Comparison of ENCODE assay signal across 20 cellular contexts in genomic region chr20:39381598-39381997, GRCh38.
"Had no signal": no experiment of that assay in that cellular context is flagged by ENCODE, and none has a peak within 500 bp of the region (broad histone marks: within the 10 kb centered on the region; RNA-seq: fewer than 3 reads in every experiment).

No MANE protein-coding gene starts in this region.

- ATAC-seq: activated CD8-positive, alpha-beta T cell treated with anti-CD3 and anti-CD28 coated beads, Interleukin-2, amount 10 ng/mL, durations not matched to agents 7 days and 5 days; body of pancreas; heart right ventricle; left lung; naive thymus-derived CD8-positive, alpha-beta T cell; pancreas; right cardiac atrium; T-helper 17 cell had no signal

- H3K4me3 ChIP-seq: body of pancreas, cardiac muscle cell, heart right ventricle, left lung, lung, pancreas, tibial artery had no signal

- H3K4me1 ChIP-seq: body of pancreas, left lung, pancreas, tibial artery had no signal

- H3K4me3 Mint-ChIP-seq: activated CD4-positive, alpha-beta T cell treated with anti-CD3 and anti-CD28 coated beads, Interleukin-2, amount 10 ng/mL, durations not matched to agents 24 days and 14 days; activated CD8-positive, alpha-beta T cell treated with anti-CD3 and anti-CD28 coated beads, Interleukin-2, amount 10 ng/mL, durations not matched to agents 7 days and 5 days; activated naive CD4-positive, alpha-beta T cell treated with anti-CD3 and anti-CD28 coated beads, Interleukin-2, amount 50 U/mL, for 24 hours; activated T-helper 1 cell treated with anti-CD3 and anti-CD28 coated beads, Interleukin-12 subunit alpha, Interleukin-12 subunit beta, Interleukin-2, Interleukin-4 antibody, amounts not matched to agents 30 ng/mL and 10 ng/mL and 1 ng/mL, durations not matched to agents 14 hours and 24 hours and 36 hours; naive thymus-derived CD8-positive, alpha-beta T cell; stimulated activated naive CD8-positive, alpha-beta T cell treated with anti-CD3 and anti-CD28 coated beads, Interleukin-15, Interleukin-2, amounts not matched to agents 100 ng/mL and 50 ng/mL, for 24 hours; T-helper 17 cell had no signal

- H3K27ac ChIP-seq: body of pancreas, cardiac muscle cell, heart right ventricle, left lung, pancreas, tibial artery had no signal

- H3K9me3 Mint-ChIP-seq: activated CD4-positive, alpha-beta T cell treated with anti-CD3 and anti-CD28 coated beads, Interleukin-2, amount 10 ng/mL, durations not matched to agents 24 days and 14 days; activated naive CD4-positive, alpha-beta T cell treated with anti-CD3 and anti-CD28 coated beads, Interleukin-2, amount 50 U/mL, for 24 hours; activated T-helper 1 cell treated with anti-CD3 and anti-CD28 coated beads, Interleukin-12 subunit alpha, Interleukin-12 subunit beta, Interleukin-2, Interleukin-4 antibody, amounts not matched to agents 30 ng/mL and 10 ng/mL and 1 ng/mL, durations not matched to agents 14 hours and 24 hours and 36 hours; stimulated activated naive CD8-positive, alpha-beta T cell treated with anti-CD3 and anti-CD28 coated beads, Interleukin-15, Interleukin-2, amounts not matched to agents 100 ng/mL and 50 ng/mL, for 24 hours had no signal

- H3K27me3 ChIP-seq: body of pancreas, cardiac muscle cell, left lung, pancreas, tibial artery had no signal

- H3K9me3 ChIP-seq: body of pancreas, heart right ventricle, left lung, pancreas, tibial artery had no signal

- H3K4me1 Mint-ChIP-seq: activated CD4-positive, alpha-beta T cell treated with anti-CD3 and anti-CD28 coated beads, Interleukin-2, amount 10 ng/mL, durations not matched to agents 24 days and 14 days; activated naive CD4-positive, alpha-beta T cell treated with anti-CD3 and anti-CD28 coated beads, Interleukin-2, amount 50 U/mL, for 24 hours; naive thymus-derived CD8-positive, alpha-beta T cell; T-helper 17 cell had no signal

- H3K36me3 Mint-ChIP-seq: activated naive CD4-positive, alpha-beta T cell treated with anti-CD3 and anti-CD28 coated beads, Interleukin-2, amount 50 U/mL, for 24 hours; naive thymus-derived CD8-positive, alpha-beta T cell had no signal

- H3K27me3 Mint-ChIP-seq: activated CD4-positive, alpha-beta T cell treated with anti-CD3 and anti-CD28 coated beads, Interleukin-2, amount 10 ng/mL, durations not matched to agents 24 days and 14 days; activated naive CD4-positive, alpha-beta T cell treated with anti-CD3 and anti-CD28 coated beads, Interleukin-2, amount 50 U/mL, for 24 hours; stimulated activated naive CD8-positive, alpha-beta T cell treated with anti-CD3 and anti-CD28 coated beads, Interleukin-15, Interleukin-2, amounts not matched to agents 100 ng/mL and 50 ng/mL, for 24 hours had no signal

- DNase-seq: activated CD4-positive, alpha-beta T cell treated with anti-CD3 and anti-CD28 coated beads, Interleukin-2, amount 10 ng/mL, durations not matched to agents 24 days and 14 days; activated CD8-positive, alpha-beta T cell treated with anti-CD3 and anti-CD28 coated beads, Interleukin-2, amount 10 ng/mL, durations not matched to agents 7 days and 5 days; activated gamma-delta T cell; body of pancreas; foreskin fibroblast; heart right ventricle; left lung; naive thymus-derived CD8-positive, alpha-beta T cell; pancreas; right cardiac atrium; stimulated activated CD4-positive, alpha-beta T cell treated with anti-CD3 and anti-CD28 coated beads, Interleukin-12 subunit alpha, Interleukin-12 subunit beta, amount 100 ng/mL, for 4 hours; stimulated activated CD4-positive, alpha-beta T cell treated with anti-CD3 and anti-CD28 coated beads, Interleukin-4, amount 100 ng/mL, for 4 hours; substantia nigra; T-helper 17 cell; tibial artery had no signal

- H3K36me3 ChIP-seq: cardiac muscle cell, heart right ventricle, left lung, pancreas, tibial artery had no signal

- H3K27ac Mint-ChIP-seq: activated CD4-positive, alpha-beta T cell treated with anti-CD3 and anti-CD28 coated beads, Interleukin-2, amount 10 ng/mL, durations not matched to agents 24 days and 14 days; activated CD8-positive, alpha-beta T cell treated with anti-CD3 and anti-CD28 coated beads, Interleukin-2, amount 10 ng/mL, durations not matched to agents 7 days and 5 days; activated naive CD4-positive, alpha-beta T cell treated with anti-CD3 and anti-CD28 coated beads, Interleukin-2, amount 50 U/mL, for 24 hours; activated T-helper 1 cell treated with anti-CD3 and anti-CD28 coated beads, Interleukin-12 subunit alpha, Interleukin-12 subunit beta, Interleukin-2, Interleukin-4 antibody, amounts not matched to agents 30 ng/mL and 10 ng/mL and 1 ng/mL, durations not matched to agents 14 hours and 24 hours and 36 hours; naive thymus-derived CD8-positive, alpha-beta T cell; stimulated activated naive CD8-positive, alpha-beta T cell treated with anti-CD3 and anti-CD28 coated beads, Interleukin-15, Interleukin-2, amounts not matched to agents 100 ng/mL and 50 ng/mL, for 24 hours; T-helper 17 cell had no signal
